9 cellular contexts compared by ENCODE assay signal in the genomic region with DNA sequence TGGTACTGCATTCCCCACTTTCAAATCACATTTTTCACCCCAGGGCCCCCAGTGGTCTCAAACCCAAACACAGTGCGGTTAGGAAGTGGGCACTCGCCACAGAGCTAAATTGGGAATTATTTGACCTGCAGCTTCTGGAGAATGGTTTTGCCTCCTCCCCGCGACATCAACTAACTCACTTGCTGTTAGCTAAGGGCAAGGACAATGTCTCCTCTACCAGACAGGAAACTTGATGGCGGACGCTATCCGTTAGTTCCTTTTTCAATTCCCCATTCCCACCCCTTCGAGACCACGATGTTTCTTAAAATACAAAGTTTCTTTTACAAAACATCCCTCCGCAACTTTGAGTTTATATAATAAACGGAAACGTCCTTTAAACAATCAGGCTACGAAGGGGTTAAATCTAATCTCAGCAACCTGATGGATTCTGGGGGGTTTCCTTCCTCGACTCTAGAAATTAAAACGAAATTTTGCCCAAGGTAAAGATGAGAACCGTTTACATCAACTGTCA. TPM values are rescaled to one million over a fixed set of nuclear protein-coding genes. Genes with fewer than 3 reads are reported as not detected.
A peak's percentile ranks its signal among the peaks of the same experiment; 100 is the strongest.
DNase-seq lines count a peak whose midpoint lies in the region; ATAC-seq, FAIRE-seq and TF ChIP-seq lines count a peak whose summit lies in the region.
"Had no signal": no experiment of that assay in that cellular context is flagged by ENCODE, and none has a peak within 500 bp of the region (broad histone marks: within the 10 kb centered on the region; RNA-seq: fewer than 3 reads in every experiment).

No MANE protein-coding gene starts in this region.

- no peak for ATAC-seq in activated naive CD4-positive, alpha-beta T cell treated with anti-CD3 and anti-CD28 coated beads, Interleukin-2, amount 50 U/mL, for 72 hours
- no peak for ATAC-seq in HG03139 (IDR thresholded peaks at IDR 0.05; ENCODE audit: unreplicated experiment)

- peaks cover 6 to 14% of the 10 kb centered on the region in 2 donors for H3K4me1 ChIP-seq in kidney (ENCODE audit: control insufficient read depth in 1 of 2, insufficient read depth in 1 of 2, low read depth in 1 of 2, low read length in 2 of 2)

- intact Hi-C loops in kidney (cut with DNase I), result no loop called here

- no peak for TF ChIP-seq CTCF in kidney (IDR thresholded peaks at IDR 0.05; ENCODE audit: borderline replicate concordance, extremely low read depth, insufficient read depth)

- H3K9me3 ChIP-seq in KOPT-K1 (ENCODE audit: insufficient read depth, low read length, poor library complexity, severe bottlenecking) (no peaks in the 10 kb centered on the region), kidney (ENCODE audit: control insufficient read depth in 1 of 2, low read length in 2 of 2) (no peaks in the 10 kb centered on the region)

- H3K9ac ChIP-seq in kidney (ENCODE audit: low read length in 2 of 2), result peak overlapping the region; percentile 74 to 100

- DNase-seq in Ammon's horn (ENCODE audit: low spot score) (peak; percentile 68), kidney (no peak), substantia nigra (lab: John Stamatoyannopoulos, UW) (peak in 25 of 49 donors; percentile 4 to 69 (median 20)), NCI-H2081 (lab: John Stamatoyannopoulos, UW) (no peak), NCI-H2107 (lab: John Stamatoyannopoulos, UW) (no peak)
- DNase-seq in activated naive CD4-positive, alpha-beta T cell treated with anti-CD3 and anti-CD28 coated beads, Interleukin-2, amount 50 U/mL, for 72 hours (ENCODE audit: low spot score in 2 of 2), result peak in 1 of 2 donors; percentile 19

- no peaks in the 10 kb centered on the region for H3K9me3 Mint-ChIP-seq in activated naive CD4-positive, alpha-beta T cell treated with anti-CD3 and anti-CD28 coated beads, Interleukin-2, amount 50 U/mL, for 72 hours

- peak overlapping the region; percentile 98 to 99 for H3K4me3 ChIP-seq in kidney (ENCODE audit: low read length in 2 of 2)

- FAIRE-seq in kidney (lab: Jason Lieb, UNC), result no peak

- peaks cover 21 to 41% of the 10 kb centered on the region in 2 donors for H3K36me3 Mint-ChIP-seq in activated naive CD4-positive, alpha-beta T cell treated with anti-CD3 and anti-CD28 coated beads, Interleukin-2, amount 50 U/mL, for 72 hours

- peaks cover 36% of the 10 kb centered on the region for H3K36me3 ChIP-seq in KOPT-K1 (ENCODE audit: insufficient read depth, low read length)
- peaks cover 4 to 12% of the 10 kb centered on the region in 2 donors for H3K36me3 ChIP-seq in kidney (ENCODE audit: control insufficient read depth in 1 of 2, insufficient read depth in 2 of 2, low read length in 2 of 2)

- H3K27ac Mint-ChIP-seq in activated naive CD4-positive, alpha-beta T cell treated with anti-CD3 and anti-CD28 coated beads, Interleukin-2, amount 50 U/mL, for 72 hours, result peak overlapping the region; percentile 97 to 99

- H3K27ac ChIP-seq in KOPT-K1 (ENCODE audit: low read depth, low read length, poor library complexity, severe bottlenecking) (peak overlapping the region; percentile 98), kidney (ENCODE audit: low read depth in 2 of 2, low read length in 2 of 2) (peak overlapping the region; percentile 100), substantia nigra (ENCODE audit: low read depth, low read length, poor library complexity, severe bottlenecking) (peak overlapping the region; percentile 98)

RNA-seq across cellular contexts. Expression of a gene that starts 0.5 kb away (rescaled TPM):
- 100 to 1,000 TPM in 1 of 2 donors, 10 to 100 TPM in 1; 75.4 to 119 TPM for total RNA-seq in activated naive CD4-positive, alpha-beta T cell treated with anti-CD3 and anti-CD28 coated beads, Interleukin-2, amount 50 U/mL, for 72 hours
- total RNA-seq in kidney, result 76.9 TPM
- 18.4 TPM for polyA plus RNA-seq in kidney (ENCODE audit: insufficient read depth, low read depth, low replicate concordance)

RNA-seq across cellular contexts. Expression of a gene that starts 24.1 kb away (rescaled TPM):
- 10 to 100 TPM; 13.3 to 25.0 TPM for total RNA-seq in activated naive CD4-positive, alpha-beta T cell treated with anti-CD3 and anti-CD28 coated beads, Interleukin-2, amount 50 U/mL, for 72 hours
- 12.9 TPM for total RNA-seq in kidney
- 11.1 TPM for polyA plus RNA-seq in kidney (ENCODE audit: insufficient read depth, low read depth, low replicate concordance)

RNA-seq across cellular contexts. Expression of a gene that starts 59.9 kb away (rescaled TPM):
- total RNA-seq in activated naive CD4-positive, alpha-beta T cell treated with anti-CD3 and anti-CD28 coated beads, Interleukin-2, amount 50 U/mL, for 72 hours, result not detected
- total RNA-seq in kidney, result 0.47 TPM
- not detected for polyA plus RNA-seq in kidney (ENCODE audit: insufficient read depth, low read depth, low replicate concordance)
- total RNA-seq: myocyte had no signal

Comparison
In these comparisons a context has a peak if more than half of its experiments do, and no peak if none do; other contexts are left out.
1. DNase-seq: peak in Ammon's horn (single experiment) and substantia nigra (25 of 49); none in kidney (single experiment), NCI-H2081 (0 of 2) and NCI-H2107 (single experiment).
2. Peak in every context shown above with its lines, with median percentiles within 50 percentile points of each other: H3K27ac ChIP-seq.